ENCODE assay signal across 21 cellular contexts in the genomic region with DNA sequence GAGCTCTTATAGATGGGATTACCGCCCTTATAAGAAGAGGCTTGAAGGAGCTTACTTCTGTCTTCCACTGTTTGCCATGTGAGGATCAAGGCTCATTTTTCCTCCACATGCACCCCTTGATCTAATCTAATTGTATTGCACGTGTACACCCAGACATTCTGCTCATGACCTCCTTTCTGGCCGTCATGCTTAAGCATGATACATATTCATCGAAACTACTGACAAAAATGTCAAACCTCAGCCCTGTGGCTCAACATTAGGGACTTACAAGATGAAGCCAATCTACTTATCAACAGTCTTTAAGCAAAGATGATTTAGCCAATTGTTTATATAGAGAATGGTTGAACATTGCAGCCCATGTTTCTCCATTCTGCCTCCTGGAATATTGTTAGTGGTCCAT.
"Had no signal": no experiment of that assay in that cellular context is flagged by ENCODE, and none has a peak within 500 bp of the region (broad histone marks: within the 10 kb centered on the region; RNA-seq: fewer than 3 reads in every experiment).

No MANE protein-coding gene starts in this region.

- H3K4me1 ChIP-seq: Peyer's patch, SJSA1 had no signal

- H3K27me3 ChIP-seq: Peyer's patch had no signal

- H3K27ac ChIP-seq: PC-9, Peyer's patch, SJSA1, SK-N-MC had no signal

- H3K36me3 ChIP-seq: Peyer's patch, SJSA1 had no signal

- H3K9me3 ChIP-seq: Peyer's patch, SJSA1 had no signal

- DNase-seq: KBM-7, MV-4-11, NCI-H1048, NCI-H1105, NCI-H1417, NCI-H1436 treated with DMSO at 0.1 percent for 48 hours, NCI-H1694, NCI-H187 treated with DMSO at 0.1 percent for 48 hours, NCI-H2029 treated with DMSO at 0.1 percent for 48 hours, NCI-H345, NCI-H446 treated with DMSO at 0.1 percent for 48 hours, NCI-H510A treated with DMSO at 0.1 percent for 48 hours, NCI-H526, OCI-M1, PC-9, Peyer's patch, Right ventricle myocardium superior, RPMI8226, SIG-M5 had no signal

- H3K4me3 ChIP-seq: PC-9, Peyer's patch, SJSA1, SK-N-MC had no signal
